ENCODE assay signal across 1 cellular context in genomic region chr19:50325310-50326100, GRCh38.
TF ChIP-seq lines count a peak whose summit lies in the region.

No MANE protein-coding gene starts in this region.

TF ChIP-seq in HepG2, 621 proteins besides CTCF, POLR2A, EP300 and RAD21 (continued from another document and continues in another):
- TF ChIP-seq KLF13 (CRISPR knock-in tag; IDR thresholded peaks at IDR 0.05) (no peak), FUBP1 (CRISPR knock-in tag; IDR thresholded peaks at IDR 0.05; ENCODE audit: borderline replicate concordance) (no peak), ZNF564 (CRISPR knock-in tag; IDR thresholded peaks at IDR 0.05) (0 out of 2 replicates have a peak, but pooled peaks have one; percentile 69), DNMT3B (CRISPR knock-in tag; conservative IDR thresholded peaks at IDR 0.05) (no peak; the same call in 1 of the 2 replicates), ELF4 (CRISPR knock-in tag; IDR thresholded peaks at IDR 0.05; ENCODE audit: borderline replicate concordance) (no peak), ZSCAN12 (CRISPR knock-in tag; IDR thresholded peaks at IDR 0.05) (0 out of 2 replicates have a peak, but pooled peaks have one; percentile 46), GFI1 (CRISPR knock-in tag; IDR thresholded peaks at IDR 0.05; ENCODE audit: borderline replicate concordance) (peak; percentile 61; the same call in 1 of the 2 replicates), SMAD9 (CRISPR knock-in tag; IDR thresholded peaks at IDR 0.05) (no peak), ZNF709 (CRISPR knock-in tag; IDR thresholded peaks at IDR 0.05) (peak; percentile 89; the same call in 1 of the 2 replicates), ETV6 (CRISPR knock-in tag; conservative IDR thresholded peaks at IDR 0.05) (peak; percentile 89), ZNF598 (CRISPR knock-in tag; IDR thresholded peaks at IDR 0.05; ENCODE audit: borderline replicate concordance) (no peak), ZNF18 (CRISPR knock-in tag; IDR thresholded peaks at IDR 0.05; ENCODE audit: insufficient replicate concordance) (peak; percentile 11), THYN1 (CRISPR knock-in tag; IDR thresholded peaks at IDR 0.05; ENCODE audit: borderline replicate concordance, low read depth) (no peak), CENPX (CRISPR knock-in tag; IDR thresholded peaks at IDR 0.05) (no peak), ZNF225 (CRISPR knock-in tag; IDR thresholded peaks at IDR 0.05) (no peak; the same call in 1 of the 2 replicates), HNF1B (CRISPR knock-in tag; IDR thresholded peaks at IDR 0.05) (no peak), PRMT3 (CRISPR knock-in tag; IDR thresholded peaks at IDR 0.05; ENCODE audit: borderline replicate concordance, low read depth) (peak; percentile 86), CHCHD3 (CRISPR knock-in tag; IDR thresholded peaks at IDR 0.05) (no peak), KMT2B (CRISPR knock-in tag; IDR thresholded peaks at IDR 0.05) (peak; percentile 62; the same call in 1 of the 2 replicates), MYPOP (CRISPR knock-in tag; IDR thresholded peaks at IDR 0.05) (peak; percentile 60; the same call in 1 of the 2 replicates), ZNF362 (CRISPR knock-in tag; IDR thresholded peaks at IDR 0.05; ENCODE audit: borderline replicate concordance) (no peak), MIER2 (CRISPR knock-in tag; IDR thresholded peaks at IDR 0.05) (peak; percentile 94), ZNF451 (CRISPR knock-in tag; IDR thresholded peaks at IDR 0.05) (peak; percentile 58; the same call in 1 of the 2 replicates), ZNF543 (CRISPR knock-in tag; IDR thresholded peaks at IDR 0.05) (peak; percentile 48; the same call in 1 of the 2 replicates), STAG1 (CRISPR knock-in tag; IDR thresholded peaks at IDR 0.05) (no peak), SIX4 (CRISPR knock-in tag; IDR thresholded peaks at IDR 0.05) (peak; percentile 41; the same call in 1 of the 2 replicates), TIGD3 (CRISPR knock-in tag; IDR thresholded peaks at IDR 0.05; ENCODE audit: borderline replicate concordance) (no peak), ISX (CRISPR knock-in tag; conservative IDR thresholded peaks at IDR 0.05) (no peak), SP1 (IDR thresholded peaks at IDR 0.05) (no peak), SP1 (CRISPR knock-in tag; IDR thresholded peaks at IDR 0.05) (peak; percentile 82), ARNT2 (CRISPR knock-in tag; IDR thresholded peaks at IDR 0.05; ENCODE audit: low read depth) (peak; percentile 99), ARID2 (CRISPR knock-in tag; IDR thresholded peaks at IDR 0.05; ENCODE audit: borderline replicate concordance) (no peak), HOXA7 (CRISPR knock-in tag; IDR thresholded peaks at IDR 0.05) (no peak), ZEB1 (IDR thresholded peaks at IDR 0.05; ENCODE audit: insufficient replicate concordance, low read depth) (no peak), RNF2 (conservative IDR thresholded peaks at IDR 0.05; ENCODE audit: low read depth) (no peak)
- TF ChIP-seq, protein P1, sequence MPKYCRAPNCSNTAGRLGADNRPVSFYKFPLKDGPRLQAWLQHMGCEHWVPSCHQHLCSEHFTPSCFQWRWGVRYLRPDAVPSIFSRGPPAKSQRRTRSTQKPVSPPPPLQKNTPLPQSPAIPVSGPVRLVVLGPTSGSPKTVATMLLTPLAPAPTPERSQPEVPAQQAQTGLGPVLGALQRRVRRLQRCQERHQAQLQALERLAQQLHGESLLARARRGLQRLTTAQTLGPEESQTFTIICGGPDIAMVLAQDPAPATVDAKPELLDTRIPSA (CRISPR knock-in tag; IDR thresholded peaks at IDR 0.05; ENCODE audit: borderline replicate concordance) = no peak
- TF ChIP-seq, protein P2, sequence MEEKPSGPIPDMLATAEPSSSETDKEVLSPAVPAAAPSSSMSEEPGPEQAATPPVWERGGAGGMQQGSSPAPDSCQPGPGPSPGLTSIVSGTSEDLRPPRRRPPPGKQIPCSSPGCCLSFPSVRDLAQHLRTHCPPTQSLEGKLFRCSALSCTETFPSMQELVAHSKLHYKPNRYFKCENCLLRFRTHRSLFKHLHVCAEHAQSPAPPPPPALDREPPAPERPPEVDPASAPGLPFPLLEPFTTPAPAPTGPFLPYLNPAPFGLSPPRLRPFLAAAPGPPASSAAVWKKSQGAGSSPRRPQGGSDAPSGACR (CRISPR knock-in tag; IDR thresholded peaks at IDR 0.05) = no peak
- TF ChIP-seq, protein P3, sequence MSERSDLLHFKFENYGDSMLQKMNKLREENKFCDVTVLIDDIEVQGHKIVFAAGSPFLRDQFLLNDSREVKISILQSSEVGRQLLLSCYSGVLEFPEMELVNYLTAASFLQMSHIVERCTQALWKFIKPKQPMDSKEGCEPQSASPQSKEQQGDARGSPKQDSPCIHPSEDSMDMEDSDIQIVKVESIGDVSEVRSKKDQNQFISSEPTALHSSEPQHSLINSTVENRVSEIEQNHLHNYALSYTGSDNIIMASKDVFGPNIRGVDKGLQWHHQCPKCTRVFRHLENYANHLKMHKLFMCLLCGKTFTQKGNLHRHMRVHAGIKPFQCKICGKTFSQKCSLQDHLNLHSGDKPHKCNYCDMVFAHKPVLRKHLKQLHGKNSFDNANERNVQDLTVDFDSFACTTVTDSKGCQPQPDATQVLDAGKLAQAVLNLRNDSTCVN (CRISPR knock-in tag; IDR thresholded peaks at IDR 0.05; ENCODE audit: borderline replicate concordance) = 0 out of 2 replicates have a peak, but pooled peaks have one; percentile 50
- TF ChIP-seq, protein P4, sequence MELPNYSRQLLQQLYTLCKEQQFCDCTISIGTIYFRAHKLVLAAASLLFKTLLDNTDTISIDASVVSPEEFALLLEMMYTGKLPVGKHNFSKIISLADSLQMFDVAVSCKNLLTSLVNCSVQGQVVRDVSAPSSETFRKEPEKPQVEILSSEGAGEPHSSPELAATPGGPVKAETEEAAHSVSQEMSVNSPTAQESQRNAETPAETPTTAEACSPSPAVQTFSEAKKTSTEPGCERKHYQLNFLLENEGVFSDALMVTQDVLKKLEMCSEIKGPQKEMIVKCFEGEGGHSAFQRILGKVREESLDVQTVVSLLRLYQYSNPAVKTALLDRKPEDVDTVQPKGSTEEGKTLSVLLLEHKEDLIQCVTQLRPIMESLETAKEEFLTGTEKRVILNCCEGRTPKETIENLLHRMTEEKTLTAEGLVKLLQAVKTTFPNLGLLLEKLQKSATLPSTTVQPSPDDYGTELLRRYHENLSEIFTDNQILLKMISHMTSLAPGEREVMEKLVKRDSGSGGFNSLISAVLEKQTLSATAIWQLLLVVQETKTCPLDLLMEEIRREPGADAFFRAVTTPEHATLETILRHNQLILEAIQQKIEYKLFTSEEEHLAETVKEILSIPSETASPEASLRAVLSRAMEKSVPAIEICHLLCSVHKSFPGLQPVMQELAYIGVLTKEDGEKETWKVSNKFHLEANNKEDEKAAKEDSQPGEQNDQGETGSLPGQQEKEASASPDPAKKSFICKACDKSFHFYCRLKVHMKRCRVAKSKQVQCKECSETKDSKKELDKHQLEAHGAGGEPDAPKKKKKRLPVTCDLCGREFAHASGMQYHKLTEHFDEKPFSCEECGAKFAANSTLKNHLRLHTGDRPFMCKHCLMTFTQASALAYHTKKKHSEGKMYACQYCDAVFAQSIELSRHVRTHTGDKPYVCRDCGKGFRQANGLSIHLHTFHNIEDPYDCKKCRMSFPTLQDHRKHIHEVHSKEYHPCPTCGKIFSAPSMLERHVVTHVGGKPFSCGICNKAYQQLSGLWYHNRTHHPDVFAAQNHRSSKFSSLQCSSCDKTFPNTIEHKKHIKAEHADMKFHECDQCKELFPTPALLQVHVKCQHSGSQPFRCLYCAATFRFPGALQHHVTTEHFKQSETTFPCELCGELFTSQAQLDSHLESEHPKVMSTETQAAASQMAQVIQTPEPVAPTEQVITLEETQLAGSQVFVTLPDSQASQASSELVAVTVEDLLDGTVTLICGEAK (IDR thresholded peaks at IDR 0.05) = no peak
- TF ChIP-seq, protein P4 (CRISPR knock-in tag; IDR thresholded peaks at IDR 0.05) = peak; percentile 55; the same call in 1 of the 2 replicates
